In the genomic region with DNA sequence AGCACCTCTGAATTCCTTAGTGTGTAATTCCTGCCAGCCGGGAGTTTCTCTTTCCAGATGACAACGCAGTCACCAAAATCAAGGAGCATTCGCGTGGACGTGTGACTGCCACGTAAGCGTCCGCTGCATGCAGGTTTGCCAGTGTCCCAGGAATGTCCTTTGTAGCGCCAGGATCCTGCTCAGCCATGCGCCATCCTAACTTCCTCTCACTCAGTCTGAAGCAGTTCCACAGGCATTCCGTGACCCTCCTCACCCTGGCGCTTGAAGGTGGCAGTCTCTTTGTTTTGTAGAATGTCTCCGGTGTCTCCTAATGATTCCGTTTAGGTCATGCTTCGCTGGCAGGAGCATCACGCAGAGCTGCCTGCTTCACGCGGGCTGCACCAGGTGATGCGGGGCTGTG, we compare ENCODE assay signal across 16 cellular contexts.
DNase-seq lines count a peak whose midpoint lies in the region; ATAC-seq and TF ChIP-seq lines count a peak whose summit lies in the region.
"Had no signal": no experiment of that assay in that cellular context is flagged by ENCODE, and none has a peak within 500 bp of the region (broad histone marks: within the 10 kb centered on the region; RNA-seq: fewer than 3 reads in every experiment).

No MANE protein-coding gene starts in this region.

- no peak overlapping the region; the same call in 1 of the 2 replicates for H3K14ac ChIP-seq in H9 (ENCODE audit: insufficient read depth, low read length)

- H3K4me1 Mint-ChIP-seq in H9 (peaks cover 9 to 18% of the 10 kb centered on the region in 2 experiments), endodermal cell (peaks cover 41% of the 10 kb centered on the region)

- H4K8ac ChIP-seq in H9 (replicated peaks; ENCODE audit: insufficient read length, low read depth, low read length) = no peak overlapping the region

- H2BK5ac ChIP-seq in H9 (ENCODE audit: insufficient read length, low read length) = no peak overlapping the region

- H3K4me1 ChIP-seq in H9 (ENCODE audit: insufficient read depth, low read length) (no peaks in the 10 kb centered on the region), endodermal cell (ENCODE audit: control insufficient read depth, insufficient read depth, low read length) (peaks cover 6% of the 10 kb centered on the region)

- no peaks in the 10 kb centered on the region for H3K27me3 ChIP-seq in H9 (ENCODE audit: insufficient read depth, low read length)
- H3K27me3 ChIP-seq in endodermal cell (ENCODE audit: control insufficient read depth, insufficient read depth, low read length, poor library complexity, severe bottlenecking) = no peaks in the 10 kb centered on the region

- H3T11ph ChIP-seq in H9 (ENCODE audit: low read length) = no peak overlapping the region

- H2BK20ac ChIP-seq in H9 (ENCODE audit: low read depth, low read length, poor library complexity, severe bottlenecking) = no peak overlapping the region

- no peak overlapping the region for H3K4ac ChIP-seq in H9 (ENCODE audit: low read depth, low read length)

- H3K4me3 Mint-ChIP-seq in H9 (no peak overlapping the region), endodermal cell (no peak overlapping the region)

- no peaks in the 10 kb centered on the region for H3K23me2 ChIP-seq in H9 (ENCODE audit: insufficient read length, low read depth, low read length, poor library complexity, severe bottlenecking)

- no peak overlapping the region for H3K27ac ChIP-seq in H9 (ENCODE audit: insufficient read length, low read depth, low read length)
- H3K27ac ChIP-seq in endodermal cell (ENCODE audit: low read depth, low read length) = no peak overlapping the region
- H3K27ac ChIP-seq: SK-N-MC had no signal

- H3K18ac ChIP-seq in H9 (ENCODE audit: insufficient read length, low read depth, low read length) = no peak overlapping the region

- H2BK15ac ChIP-seq in H9 (ENCODE audit: low read depth, low read length) = no peak overlapping the region

- no peak overlapping the region for H2AK5ac ChIP-seq in H9 (ENCODE audit: insufficient read length, low read length)

- no peak overlapping the region for H3K23ac ChIP-seq in H9 (ENCODE audit: insufficient read length, low read depth, low read length)

- H4K91ac ChIP-seq in H9 (ENCODE audit: insufficient read length, low read depth, low read length) = no peak overlapping the region

- H3K27ac Mint-ChIP-seq in H9 = peak overlapping the region; percentile 37 to 58 (median 53); a peak in 4 of 7 replicates
- H3K27ac Mint-ChIP-seq in endodermal cell = peak overlapping the region; percentile 31

- no peaks in the 10 kb centered on the region for H4K20me1 ChIP-seq in H9 (ENCODE audit: control insufficient read depth, insufficient read depth, insufficient read length)

- no peak overlapping the region for H3K56ac ChIP-seq in H9 (ENCODE audit: insufficient read length, low read depth, low read length)

- H3K4me3 ChIP-seq in endodermal cell (ENCODE audit: low read length) = no peak overlapping the region
- H3K4me3 ChIP-seq: SK-N-MC had no signal

- H3K79me2 ChIP-seq in H9 (ENCODE audit: insufficient read depth, low read length) = peaks cover 5% of the 10 kb centered on the region; the same call in 1 of the 2 replicates

- no CpG with 5 or more reads among the region's 19 CpGs for WGBS in H9 (ENCODE audit: extremely low coverage, insufficient read length, low lambda C conversion rate)
- 94 to 97% methylated on average over 19 of the region's 19 CpGs for WGBS in endodermal cell (ENCODE audit: insufficient coverage in 1 of 2, insufficient read length in 1 of 2), 2 experiments

- H3K36me3 Mint-ChIP-seq in H9 (ENCODE audit: insufficient read depth in 1 of 3, low read depth in 3 of 3) (no peaks in the 10 kb centered on the region; a peak in 1 of 7 replicates), endodermal cell (ENCODE audit: low read depth) (peaks cover 2% of the 10 kb centered on the region)

- H3K9me3 Mint-ChIP-seq in H9 = no peaks in the 10 kb centered on the region
- H3K9me3 Mint-ChIP-seq in endodermal cell = no peaks in the 10 kb centered on the region

- H3K9ac ChIP-seq in H9 (ENCODE audit: extremely low read depth, insufficient read length, low read length) (no peak overlapping the region), endodermal cell (ENCODE audit: extremely low read depth, low read length, poor library complexity, severe bottlenecking) (no peak overlapping the region)

- H3K79me1 ChIP-seq in H9 (ENCODE audit: insufficient read depth, low read depth, low read length, poor library complexity, severe bottlenecking) = peaks cover 7% of the 10 kb centered on the region

- peak; percentile 40 for DNase-seq in activated CD8-positive, alpha-beta memory T cell treated with anti-CD3 and anti-CD28 coated beads for 24 hours
- DNase-seq in activated CD8-positive, alpha-beta memory T cell treated with anti-CD3 and anti-CD28 coated beads, Interleukin-2, amount 50 U/mL, for 48 hours = no peak
- no peak for DNase-seq in H9
- peak; percentile 65 for DNase-seq in endodermal cell
- DNase-seq in retina = peak; percentile 40
- no peak for DNase-seq in stimulated activated CD4-positive, alpha-beta T cell treated with anti-CD3 and anti-CD28 coated beads, Interleukin-1b, Interleukin-23, amount 100 ng/mL, for 48 hours
- DNase-seq: AML-193, DMS79, GDM1, KBM-7, NCI-H1048, NCI-H1694 treated with DMSO at 0.1 percent for 48 hours, NCI-H526 treated with DMSO at 0.1 percent for 48 hours had no signal

- no peak overlapping the region for H4K5ac ChIP-seq in H9 (ENCODE audit: insufficient read length, low read depth, low read length)

- H2BK120ac ChIP-seq in H9 (ENCODE audit: low read depth, low read length, poor library complexity, severe bottlenecking) = no peak overlapping the region

- H3K36me3 ChIP-seq in endodermal cell (ENCODE audit: control insufficient read depth, insufficient read depth, low read length) = no peaks in the 10 kb centered on the region

- H3K27me3 Mint-ChIP-seq in H9 (ENCODE audit: low read depth) = no peaks in the 10 kb centered on the region; the same call in 1 of the 2 replicates
- no peaks in the 10 kb centered on the region for H3K27me3 Mint-ChIP-seq in endodermal cell (ENCODE audit: insufficient read depth)

- no peak for ATAC-seq in HG02763 (IDR thresholded peaks at IDR 0.05; ENCODE audit: unreplicated experiment)
- ATAC-seq: Right ventricle myocardium inferior had no signal

- no peak overlapping the region for H2BK12ac ChIP-seq in H9 (ENCODE audit: insufficient read length, low read depth, low read length)

- H3K9me3 ChIP-seq in H9 (ENCODE audit: control insufficient read depth, low read depth, low read length) (no peaks in the 10 kb centered on the region), endodermal cell (ENCODE audit: control insufficient read depth, low read length) (no peaks in the 10 kb centered on the region)

- no peak overlapping the region for H2AFZ ChIP-seq in H9 (ENCODE audit: low read length)

- H3K4me2 ChIP-seq in H9 (ENCODE audit: insufficient read depth, insufficient read length, low read length) = no peak overlapping the region

- TF ChIP-seq CTCF in H9 (conservative IDR thresholded peaks at IDR 0.05) (no peak), endodermal cell (conservative IDR thresholded peaks at IDR 0.05) (no peak)

Comparison
In these comparisons a context has a peak if more than half of its experiments do, and no peak if none do; other contexts are left out.
1. DNase-seq: peak in activated CD8-positive, alpha-beta memory T cell treated with anti-CD3 and anti-CD28 coated beads for 24 hours (single experiment), endodermal cell (single experiment) and retina (single experiment); none in activated CD8-positive, alpha-beta memory T cell treated with anti-CD3 and anti-CD28 coated beads, Interleukin-2, amount 50 U/mL, for 48 hours (single experiment), H9 (single experiment) and stimulated activated CD4-positive, alpha-beta T cell treated with anti-CD3 and anti-CD28 coated beads, Interleukin-1b, Interleukin-23, amount 100 ng/mL, for 48 hours (single experiment).